Comparison of ENCODE assay signal across 22 cellular contexts in genomic region chr1:94205639-94206038, GRCh38.
"Had no signal": no experiment of that assay in that cellular context is flagged by ENCODE, and none has a peak within 500 bp of the region (broad histone marks: within the 10 kb centered on the region; RNA-seq: fewer than 3 reads in every experiment).

No MANE protein-coding gene starts in this region.

- H3K9me3 ChIP-seq: esophagus squamous epithelium, pancreas, suprapubic skin, thyroid gland had no signal

- DNase-seq: effector memory CD8-positive, alpha-beta T cell; esophagus squamous epithelium; foreskin keratinocyte; immature natural killer cell; left ventricle myocardium inferior; mesenchymal stem cell; naive B cell; occipital lobe; pancreas; right cardiac atrium; stimulated activated CD4-positive, alpha-beta T cell treated with anti-CD3 and anti-CD28 coated beads, Interleukin-4, amount 100 ng/mL, for 1 hour; stimulated activated CD8-positive, alpha-beta memory T cell treated with anti-CD3 and anti-CD28 coated beads, Interleukin-4, amount 100 ng/mL, for 48 hours; stimulated activated naive CD8-positive, alpha-beta T cell treated with anti-CD3 and anti-CD28 coated beads, Interleukin-15, Interleukin-2, amounts not matched to agents 100 U/mL and 50 U/mL, for 24 hours; thyroid gland had no signal

- H3K27me3 ChIP-seq: esophagus squamous epithelium, foreskin keratinocyte, pancreas, suprapubic skin, thyroid gland had no signal

- H3K4me1 ChIP-seq: esophagus squamous epithelium, pancreas, suprapubic skin had no signal

- ATAC-seq: effector memory CD8-positive, alpha-beta T cell; foreskin keratinocyte; pancreas; right cardiac atrium; stimulated activated effector memory CD8-positive, alpha-beta T cell treated with anti-CD3 and anti-CD28 coated beads, Interleukin-12 subunit alpha, Interleukin-12 subunit beta, amount 100 ng/mL, for 72 hours; stimulated activated naive CD8-positive, alpha-beta T cell treated with anti-CD3 and anti-CD28 coated beads, Interleukin-15, Interleukin-2, amounts not matched to agents 100 U/mL and 50 U/mL, for 24 hours had no signal

- H3K4me2 ChIP-seq: smooth muscle cell had no signal

- H3K4me1 Mint-ChIP-seq: immature natural killer cell; naive B cell; nephron; stimulated activated effector memory CD8-positive, alpha-beta T cell treated with anti-CD3 and anti-CD28 coated beads, Interleukin-12 subunit alpha, Interleukin-12 subunit beta, amount 100 ng/mL, for 72 hours had no signal

- H3K27ac Mint-ChIP-seq: dendritic cell treated with granulocyte-macrophage colony-stimulating factor and Interleukin-4, amounts not matched to agents 40 ng/mL and 50 ng/mL, for 4 days; effector memory CD8-positive, alpha-beta T cell; immature natural killer cell; naive B cell; nephron; progenitor cell of endocrine pancreas; stimulated activated effector memory CD8-positive, alpha-beta T cell treated with anti-CD3 and anti-CD28 coated beads, Interleukin-12 subunit alpha, Interleukin-12 subunit beta, amount 100 ng/mL, for 72 hours had no signal

- H3K4me3 ChIP-seq: esophagus squamous epithelium, left ventricle myocardium inferior, lung, pancreas, smooth muscle cell, suprapubic skin, thyroid gland had no signal

- H3K36me3 Mint-ChIP-seq: immature natural killer cell; naive B cell; stimulated activated effector memory CD8-positive, alpha-beta T cell treated with anti-CD3 and anti-CD28 coated beads, Interleukin-12 subunit alpha, Interleukin-12 subunit beta, amount 100 ng/mL, for 72 hours had no signal

- H3K4me3 Mint-ChIP-seq: dendritic cell treated with granulocyte-macrophage colony-stimulating factor and Interleukin-4, amounts not matched to agents 40 ng/mL and 50 ng/mL, for 4 days; effector memory CD8-positive, alpha-beta T cell; immature natural killer cell; naive B cell; nephron; stimulated activated effector memory CD8-positive, alpha-beta T cell treated with anti-CD3 and anti-CD28 coated beads, Interleukin-12 subunit alpha, Interleukin-12 subunit beta, amount 100 ng/mL, for 72 hours; type B pancreatic cell had no signal

- H3K27me3 Mint-ChIP-seq: progenitor cell of endocrine pancreas, type B pancreatic cell had no signal

- H3K27ac ChIP-seq: esophagus squamous epithelium, foreskin keratinocyte, left ventricle myocardium inferior, pancreas, suprapubic skin had no signal

- H3K9me3 Mint-ChIP-seq: effector memory CD8-positive, alpha-beta T cell; stimulated activated effector memory CD8-positive, alpha-beta T cell treated with anti-CD3 and anti-CD28 coated beads, Interleukin-12 subunit alpha, Interleukin-12 subunit beta, amount 100 ng/mL, for 72 hours; type B pancreatic cell had no signal
